8 cellular contexts compared by ENCODE assay signal in genomic region chr6:144659202-144659731, GRCh38.
DNase-seq lines count a peak whose midpoint lies in the region; ATAC-seq and TF ChIP-seq lines count a peak whose summit lies in the region.

No MANE protein-coding gene starts in this region.

- no peaks in the 10 kb centered on the region for H3K27me3 ChIP-seq in mesenchymal stem cell (ENCODE audit: control insufficient read depth in 1 of 2, insufficient read depth in 1 of 2, low read length in 2 of 2)

- H3K4me1 Mint-ChIP-seq in brain: peaks cover 55% of the 10 kb centered on the region

- no peaks in the 10 kb centered on the region for H3K27me3 Mint-ChIP-seq in brain

- no peak overlapping the region for H2BK5ac ChIP-seq in mesenchymal stem cell (ENCODE audit: low read depth, low read length, poor library complexity, severe bottlenecking)

- no peak overlapping the region for H3K4ac ChIP-seq in mesenchymal stem cell (ENCODE audit: low read depth in 1 of 2, low read length in 2 of 2)

- TF ChIP-seq CTCF in brain (conservative IDR thresholded peaks at IDR 0.05): no peak

- H3K23ac ChIP-seq in mesenchymal stem cell (ENCODE audit: low read length in 2 of 2): no peak overlapping the region

- no peak overlapping the region for H2BK120ac ChIP-seq in mesenchymal stem cell (ENCODE audit: low read depth, low read length)

- peak overlapping the region in 4 of 5 experiments; percentile 13 to 69 (median 49) for H3K4me3 Mint-ChIP-seq in brain

- no peaks in the 10 kb centered on the region for H3K9me3 ChIP-seq in mesenchymal stem cell (ENCODE audit: control insufficient read depth, low read length)

- no peak overlapping the region for H2AK5ac ChIP-seq in mesenchymal stem cell (ENCODE audit: low read length, severe bottlenecking)

- no peak overlapping the region for H4K91ac ChIP-seq in mesenchymal stem cell (ENCODE audit: low read length)

- no peaks in the 10 kb centered on the region for H3K9me3 Mint-ChIP-seq in brain

- peak; percentile 32 for DNase-seq in DMS153 treated with DMSO at 0.1 percent for 48 hours (lab: John Stamatoyannopoulos, UW; ENCODE audit: unreplicated experiment)
- DNase-seq in DMS153 (lab: John Stamatoyannopoulos, UW): no peak
- peak; percentile 62 for DNase-seq in NCI-H2196 (lab: John Stamatoyannopoulos, UW; ENCODE audit: unreplicated experiment)
- DNase-seq in mesenchymal stem cell: peak; percentile 65
- no peak for DNase-seq in cerebellar nuclear complex (lab: John Stamatoyannopoulos, UW)

- no peaks in the 10 kb centered on the region for H3K36me3 ChIP-seq in mesenchymal stem cell (ENCODE audit: control insufficient read depth in 1 of 2, insufficient read depth in 2 of 2, low read depth in 1 of 2, low read length in 2 of 2)

- H3K27ac Mint-ChIP-seq in brain: peak overlapping the region in 4 of 5 experiments; percentile 36 to 75 (median 66)

- no peak overlapping the region for H3K4me2 ChIP-seq in mesenchymal stem cell (ENCODE audit: low read length, poor library complexity, severe bottlenecking)

- peaks cover 4% of the 10 kb centered on the region for H3K79me1 ChIP-seq in mesenchymal stem cell (replicated peaks; ENCODE audit: low read length, poor library complexity, severe bottlenecking)

- peak overlapping the region; percentile 8 for H3K27ac ChIP-seq in mesenchymal stem cell (ENCODE audit: low read length, poor library complexity, severe bottlenecking)

- H3K18ac ChIP-seq in mesenchymal stem cell (ENCODE audit: low read depth in 1 of 2, low read length in 2 of 2): peak overlapping the region in 1 of 2 experiments; percentile 0

- no peak overlapping the region for H3K14ac ChIP-seq in mesenchymal stem cell (ENCODE audit: low read length in 2 of 2)

- no peak overlapping the region for H3K9ac ChIP-seq in mesenchymal stem cell (ENCODE audit: low read length)

- peaks cover 16% of the 10 kb centered on the region for H3K4me1 ChIP-seq in mesenchymal stem cell (ENCODE audit: control insufficient read depth, insufficient read depth, low read depth, low read length)

- 38% methylated on average over 2 of the region's 5 CpGs for WGBS in mesenchymal stem cell

- H2BK12ac ChIP-seq in mesenchymal stem cell (ENCODE audit: low read length in 2 of 2): no peak overlapping the region

- peak; percentile 55 for ATAC-seq in GM21786 (IDR thresholded peaks at IDR 0.05; ENCODE audit: unreplicated experiment)
- ATAC-seq in esophagus mucosa: no peak

- H3K4me3 ChIP-seq in mesenchymal stem cell (ENCODE audit: insufficient read depth in 1 of 2, low read depth in 1 of 2, low read length in 2 of 2): peak overlapping the region in 1 of 2 experiments; percentile 3

- no peak overlapping the region for H2BK15ac ChIP-seq in mesenchymal stem cell (ENCODE audit: low read depth, poor library complexity, severe bottlenecking)

- no peak overlapping the region for H2AFZ ChIP-seq in mesenchymal stem cell (ENCODE audit: low read depth, low read length)

- no peaks in the 10 kb centered on the region for H3K36me3 Mint-ChIP-seq in brain

- H4K8ac ChIP-seq in mesenchymal stem cell (ENCODE audit: low read length): no peak overlapping the region

Comparison
In these comparisons a context has a peak if more than half of its experiments do, and no peak if none do; other contexts are left out.
1. DNase-seq: peak in DMS153 treated with DMSO at 0.1 percent for 48 hours (single experiment), NCI-H2196 (single experiment) and mesenchymal stem cell (single experiment); none in DMS153 (single experiment) and cerebellar nuclear complex (0 of 2).